8 cellular contexts compared by ENCODE assay signal in the genomic region with DNA sequence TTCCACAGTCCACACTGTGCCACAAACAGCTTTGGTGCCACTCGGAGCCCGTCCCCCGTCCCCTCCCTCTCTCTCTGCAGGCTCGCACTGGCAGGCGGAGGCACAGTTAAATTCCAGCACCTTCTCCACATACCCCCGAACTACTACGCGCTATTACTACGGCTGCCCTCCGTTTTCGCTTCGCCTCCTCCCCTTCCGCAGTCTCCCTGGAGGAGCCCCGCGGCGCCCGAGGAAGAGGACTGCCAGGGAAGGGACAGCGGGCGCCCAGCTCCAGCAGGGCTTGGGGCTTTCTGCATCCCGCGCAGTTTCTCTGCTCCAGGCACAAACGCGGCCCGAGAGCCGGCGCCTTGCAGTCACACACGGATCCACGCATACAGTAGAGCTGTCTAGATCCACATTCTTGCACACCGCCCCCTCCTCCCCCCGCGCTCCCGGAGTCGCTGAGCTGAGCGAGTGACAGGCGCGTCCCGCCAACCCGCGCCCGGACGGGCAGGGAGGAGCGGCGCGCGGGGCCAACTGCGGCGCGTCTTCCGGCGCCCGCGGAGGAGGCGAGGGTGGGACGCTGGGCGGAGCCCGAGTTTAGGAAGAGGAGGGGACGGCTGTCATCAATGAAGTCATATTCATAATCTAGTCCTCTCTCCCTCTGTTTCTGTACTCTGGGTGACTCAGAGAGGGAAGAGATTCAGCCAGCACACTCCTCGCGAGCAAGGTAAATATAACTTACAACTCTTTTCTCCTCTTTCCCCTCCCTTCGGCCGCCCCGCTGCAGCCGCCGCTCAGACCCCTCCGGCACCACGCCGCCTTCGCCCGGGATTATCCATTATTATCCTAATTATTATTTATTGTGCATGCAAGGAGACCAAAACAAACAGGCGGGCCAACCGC. TPM values are rescaled to one million over a fixed set of nuclear protein-coding genes. Genes with fewer than 3 reads are reported as not detected.
DNase-seq lines count a peak whose midpoint lies in the region; ATAC-seq and TF ChIP-seq lines count a peak whose summit lies in the region.

A gene (plus strand): TSS at position 652 of the 885 bp plus-strand sequence. CDS start 13,676 bp downstream, outside the sequence.

- peak within 1 kb of the TSS; percentile 100 for H3K4me3 Mint-ChIP-seq in activated naive CD4-positive, alpha-beta T cell treated with anti-CD3 and anti-CD28 coated beads, Interleukin-2, amount 10 ng/mL, durations not matched to agents 7 days and 5 days

- H3K27ac ChIP-seq in SK-N-MC, result peak within 1 kb of the TSS; percentile 91
- peak within 1 kb of the TSS; percentile 92 to 100 (median 98) for H3K27ac ChIP-seq in gastroesophageal sphincter
- H3K27ac ChIP-seq in substantia nigra (ENCODE audit: low read depth, low read length, poor library complexity, severe bottlenecking), result peak within 1 kb of the TSS; percentile 97

- H3K4me1 Mint-ChIP-seq in activated naive CD4-positive, alpha-beta T cell treated with anti-CD3 and anti-CD28 coated beads, Interleukin-2, amount 10 ng/mL, durations not matched to agents 7 days and 5 days, result peaks cover 46% of the 10 kb centered on the region

- peaks cover 4% of the 10 kb centered on the region for H3K27me3 Mint-ChIP-seq in activated naive CD4-positive, alpha-beta T cell treated with anti-CD3 and anti-CD28 coated beads, Interleukin-2, amount 10 ng/mL, durations not matched to agents 7 days and 5 days

- ATAC-seq in gastroesophageal sphincter, result peak; percentile 92

- TF ChIP-seq CTCF in HFF-Myc (IDR thresholded peaks at IDR 0.05; ENCODE audit: low read depth, low read length, missing control alignments) (no peak), gastroesophageal sphincter (IDR thresholded peaks at IDR 0.05) (no peak)

- DNase-seq in GM04504 (ENCODE audit: low read depth) (peak; percentile 96), HFF-Myc (ENCODE audit: extremely low read depth, low read depth) (peak; percentile 80), MV-4-11 (lab: John Stamatoyannopoulos, UW) (peak; percentile 97), SK-N-MC (ENCODE audit: low read depth, low spot score) (peak; percentile 66), non-pigmented ciliary epithelial cell (ENCODE audit: low read depth) (peak; percentile 90), substantia nigra (lab: John Stamatoyannopoulos, UW) (peak; percentile 79 to 99 (median 96))
- peak; percentile 98 for DNase-seq in activated naive CD4-positive, alpha-beta T cell treated with anti-CD3 and anti-CD28 coated beads, Interleukin-2, amount 10 ng/mL, durations not matched to agents 7 days and 5 days

- no peaks in the 10 kb centered on the region for H3K9me3 ChIP-seq in SK-N-MC (ENCODE audit: low read depth, low read length)
- H3K9me3 ChIP-seq in gastroesophageal sphincter, result no peaks in the 10 kb centered on the region

- no peaks in the 10 kb centered on the region for H3K9me3 Mint-ChIP-seq in activated naive CD4-positive, alpha-beta T cell treated with anti-CD3 and anti-CD28 coated beads, Interleukin-2, amount 10 ng/mL, durations not matched to agents 7 days and 5 days

- no peaks in the 10 kb centered on the region for H3K36me3 ChIP-seq in SK-N-MC (ENCODE audit: insufficient read depth, low read length)
- no peaks in the 10 kb centered on the region for H3K36me3 ChIP-seq in gastroesophageal sphincter

- peaks cover 15% of the 10 kb centered on the region for H3K36me3 Mint-ChIP-seq in activated naive CD4-positive, alpha-beta T cell treated with anti-CD3 and anti-CD28 coated beads, Interleukin-2, amount 10 ng/mL, durations not matched to agents 7 days and 5 days

- peak; percentile 75 to 85 for TF ChIP-seq POLR2A in gastroesophageal sphincter (IDR thresholded peaks at IDR 0.05)

- H3K9ac ChIP-seq in SK-N-MC (ENCODE audit: insufficient read length), result peak within 1 kb of the TSS; percentile 73

- CTCF ChIA-PET in activated naive CD4-positive, alpha-beta T cell treated with anti-CD3 and anti-CD28 coated beads, Interleukin-2, amount 10 ng/mL, durations not matched to agents 7 days and 5 days (lab: Charles Lee), result interaction anchor here (1.5 to 1.8 kb wide), 2 partner anchors 53 to 73 kb away, joined by 3 to 8 read pairs; no protein-coding TSS in a partner anchor

- no peak for TF ChIP-seq EP300 in gastroesophageal sphincter (IDR thresholded peaks at IDR 0.05)

- H3K27me3 ChIP-seq in gastroesophageal sphincter, result no peaks in the 10 kb centered on the region

- peak within 1 kb of the TSS; percentile 100 for H3K27ac Mint-ChIP-seq in activated naive CD4-positive, alpha-beta T cell treated with anti-CD3 and anti-CD28 coated beads, Interleukin-2, amount 10 ng/mL, durations not matched to agents 7 days and 5 days

- peaks cover 2 to 33% (median 11%) of the 10 kb centered on the region in 3 donors for H3K4me1 ChIP-seq in gastroesophageal sphincter

- 0 to 1% methylated on average over 11 to 19 of the region's 71 CpGs for WGBS in gastroesophageal sphincter (ENCODE audit: low coverage in 1 of 2), 2 donors

- H3K4me3 ChIP-seq in HFF-Myc (replicated peaks; ENCODE audit: low read depth, low read length) (peak within 1 kb of the TSS; percentile 86), SK-N-MC (peak within 1 kb of the TSS; percentile 97), gastroesophageal sphincter (peak within 1 kb of the TSS; percentile 58 to 96)

RNA-seq across cellular contexts. Expression of the gene that starts here (rescaled TPM):
- 100 to 1,000 TPM in 2 of 4 donors, 10 to 100 TPM in 2; 90.5 to 133 (median 98.5) TPM for total RNA-seq in gastroesophageal sphincter

Comparison
In these comparisons a context has a peak if more than half of its experiments do, and no peak if none do; other contexts are left out.
1. Peak in every context shown above with its lines: DNase-seq, ATAC-seq, H3K4me3 ChIP-seq and H3K27ac ChIP-seq.